Comparison of ENCODE assay signal across 27 cellular contexts in genomic region chr10:85408388-85408787, GRCh38.
"Had no signal": no experiment of that assay in that cellular context is flagged by ENCODE, and none has a peak within 500 bp of the region (broad histone marks: within the 10 kb centered on the region; RNA-seq: fewer than 3 reads in every experiment).

No MANE protein-coding gene starts in this region.

- H3K36me3 ChIP-seq: stomach, suprapubic skin, thoracic aorta, thyroid gland, tibial artery, tibial nerve, transverse colon, upper lobe of left lung, upper lobe of right lung, uterus, vagina had no signal

- DNase-seq: stimulated activated CD4-positive, alpha-beta T cell treated with anti-CD3 and anti-CD28 coated beads, Interleukin-2, amount 100 ng/mL, for 48 hours; stimulated activated CD4-positive, alpha-beta T cell treated with anti-CD3 and anti-CD28 coated beads, Interleukin-4, amount 100 ng/mL, for 1 hour; stimulated activated CD4-positive, alpha-beta T cell treated with anti-CD3 and anti-CD28 coated beads, Interleukin-4, amount 100 ng/mL, for 24 hours; stimulated activated CD4-positive, alpha-beta T cell treated with anti-CD3 and anti-CD28 coated beads, Interleukin-4, amount 100 ng/mL, for 4 hours; stimulated activated CD8-positive, alpha-beta memory T cell treated with anti-CD3 and anti-CD28 coated beads, Interleukin-4, amount 100 ng/mL, for 48 hours; stimulated activated naive B cell treated with anti-CD40 and anti-IgM and Interleukin-4, amounts not matched to agents 10 μg/mL and 1 μg/mL and 100 μg/mL, for 72 hours; stimulated activated naive CD4-positive, alpha-beta T cell treated with Interleukin-2 at 50 U/mL for 16 hours; stimulated activated naive CD8-positive, alpha-beta T cell treated with anti-CD3 and anti-CD28 coated beads, Interleukin-15, amount 100 ng/mL, for 72 hours; stimulated activated naive CD8-positive, alpha-beta T cell treated with anti-CD3 and anti-CD28 coated beads, Interleukin-15, Interleukin-2, amounts not matched to agents 100 U/mL and 50 U/mL, for 24 hours; stomach; substantia nigra; testis; thyroid gland; tibial artery; transverse colon; trophoblast cell; upper lobe of left lung; upper lobe of right lung; uterus had no signal

- H3K4me3 ChIP-seq: stomach, suprapubic skin, testis, thoracic aorta, thyroid gland, tibial artery, tibial nerve, transverse colon, upper lobe of left lung, upper lobe of right lung, uterus, vagina had no signal

- H3K27ac Mint-ChIP-seq: stimulated activated effector memory CD8-positive, alpha-beta T cell treated with anti-CD3 and anti-CD28 coated beads, Interleukin-12 subunit alpha, Interleukin-12 subunit beta, amount 100 ng/mL, for 72 hours; stimulated activated memory B cell treated with anti-CD40 and anti-IgM and Interleukin-4, amounts not matched to agents 10 μg/mL and 1 μg/mL and 100 μg/mL, for 72 hours; stimulated activated naive B cell treated with anti-CD40 and anti-IgM and Interleukin-4, amounts not matched to agents 10 μg/mL and 1 μg/mL and 100 μg/mL, for 72 hours; stimulated activated naive CD8-positive, alpha-beta T cell treated with anti-CD3 and anti-CD28 coated beads, Interleukin-15, amount 100 ng/mL, for 72 hours; stimulated activated naive CD8-positive, alpha-beta T cell treated with anti-CD3 and anti-CD28 coated beads, Interleukin-15, Interleukin-2, amounts not matched to agents 100 ng/mL and 50 ng/mL, for 24 hours; type B pancreatic cell had no signal

- H3K27me3 Mint-ChIP-seq: stimulated activated memory B cell treated with anti-CD40 and anti-IgM and Interleukin-4, amounts not matched to agents 10 μg/mL and 1 μg/mL and 100 μg/mL, for 72 hours; stimulated activated naive B cell treated with anti-CD40 and anti-IgM and Interleukin-4, amounts not matched to agents 10 μg/mL and 1 μg/mL and 100 μg/mL, for 72 hours; stimulated activated naive CD8-positive, alpha-beta T cell treated with anti-CD3 and anti-CD28 coated beads, Interleukin-15, amount 100 ng/mL, for 72 hours; stimulated activated naive CD8-positive, alpha-beta T cell treated with anti-CD3 and anti-CD28 coated beads, Interleukin-15, Interleukin-2, amounts not matched to agents 100 ng/mL and 50 ng/mL, for 24 hours; type B pancreatic cell had no signal

- H3K36me3 Mint-ChIP-seq: stimulated activated effector memory CD8-positive, alpha-beta T cell treated with anti-CD3 and anti-CD28 coated beads, Interleukin-12 subunit alpha, Interleukin-12 subunit beta, amount 100 ng/mL, for 72 hours; stimulated activated memory B cell treated with anti-CD40 and anti-IgM and Interleukin-4, amounts not matched to agents 10 μg/mL and 1 μg/mL and 100 μg/mL, for 72 hours; stimulated activated naive B cell treated with anti-CD40 and anti-IgM and Interleukin-4, amounts not matched to agents 10 μg/mL and 1 μg/mL and 100 μg/mL, for 72 hours had no signal

- H3K27ac ChIP-seq: stomach, suprapubic skin, testis, thoracic aorta, thyroid gland, tibial artery, tibial nerve, transverse colon, upper lobe of left lung, upper lobe of right lung, uterus, vagina had no signal

- ATAC-seq: stimulated activated effector memory CD8-positive, alpha-beta T cell treated with anti-CD3 and anti-CD28 coated beads, Interleukin-12 subunit alpha, Interleukin-12 subunit beta, amount 100 ng/mL, for 72 hours; stimulated activated memory B cell treated with anti-CD40 and anti-IgM and Interleukin-4, amounts not matched to agents 10 μg/mL and 1 μg/mL and 100 μg/mL, for 72 hours; stimulated activated naive B cell treated with anti-CD40 and anti-IgM and Interleukin-4, amounts not matched to agents 10 μg/mL and 1 μg/mL and 100 μg/mL, for 72 hours; stimulated activated naive CD8-positive, alpha-beta T cell treated with anti-CD3 and anti-CD28 coated beads, Interleukin-15, amount 100 ng/mL, for 72 hours; stimulated activated naive CD8-positive, alpha-beta T cell treated with anti-CD3 and anti-CD28 coated beads, Interleukin-15, Interleukin-2, amounts not matched to agents 100 U/mL and 50 U/mL, for 24 hours; upper lobe of right lung had no signal

- H3K9me3 ChIP-seq: suprapubic skin, testis, thoracic aorta, thyroid gland, tibial artery, transverse colon, upper lobe of right lung, uterus, vagina had no signal

- H3K4me3 Mint-ChIP-seq: stimulated activated effector memory CD8-positive, alpha-beta T cell treated with anti-CD3 and anti-CD28 coated beads, Interleukin-12 subunit alpha, Interleukin-12 subunit beta, amount 100 ng/mL, for 72 hours; stimulated activated memory B cell treated with anti-CD40 and anti-IgM and Interleukin-4, amounts not matched to agents 10 μg/mL and 1 μg/mL and 100 μg/mL, for 72 hours; stimulated activated naive B cell treated with anti-CD40 and anti-IgM and Interleukin-4, amounts not matched to agents 10 μg/mL and 1 μg/mL and 100 μg/mL, for 72 hours; stimulated activated naive CD8-positive, alpha-beta T cell treated with anti-CD3 and anti-CD28 coated beads, Interleukin-15, amount 100 ng/mL, for 72 hours; stimulated activated naive CD8-positive, alpha-beta T cell treated with anti-CD3 and anti-CD28 coated beads, Interleukin-15, Interleukin-2, amounts not matched to agents 100 ng/mL and 50 ng/mL, for 24 hours; type B pancreatic cell had no signal

- H3K4me1 ChIP-seq: stomach, suprapubic skin, testis, thyroid gland, tibial artery, tibial nerve, transverse colon, upper lobe of left lung, upper lobe of right lung, uterus, vagina had no signal

- H3K27me3 ChIP-seq: stomach, suprapubic skin, testis, thyroid gland, tibial artery, tibial nerve, transverse colon, upper lobe of left lung, upper lobe of right lung, uterus, vagina had no signal

- H3K4me1 Mint-ChIP-seq: stimulated activated effector memory CD8-positive, alpha-beta T cell treated with anti-CD3 and anti-CD28 coated beads, Interleukin-12 subunit alpha, Interleukin-12 subunit beta, amount 100 ng/mL, for 72 hours; stimulated activated memory B cell treated with anti-CD40 and anti-IgM and Interleukin-4, amounts not matched to agents 10 μg/mL and 1 μg/mL and 100 μg/mL, for 72 hours; stimulated activated naive B cell treated with anti-CD40 and anti-IgM and Interleukin-4, amounts not matched to agents 10 μg/mL and 1 μg/mL and 100 μg/mL, for 72 hours; stimulated activated naive CD8-positive, alpha-beta T cell treated with anti-CD3 and anti-CD28 coated beads, Interleukin-15, amount 100 ng/mL, for 72 hours had no signal
